Comparison of ENCODE assay signal across 1 cellular context in the genomic region with DNA sequence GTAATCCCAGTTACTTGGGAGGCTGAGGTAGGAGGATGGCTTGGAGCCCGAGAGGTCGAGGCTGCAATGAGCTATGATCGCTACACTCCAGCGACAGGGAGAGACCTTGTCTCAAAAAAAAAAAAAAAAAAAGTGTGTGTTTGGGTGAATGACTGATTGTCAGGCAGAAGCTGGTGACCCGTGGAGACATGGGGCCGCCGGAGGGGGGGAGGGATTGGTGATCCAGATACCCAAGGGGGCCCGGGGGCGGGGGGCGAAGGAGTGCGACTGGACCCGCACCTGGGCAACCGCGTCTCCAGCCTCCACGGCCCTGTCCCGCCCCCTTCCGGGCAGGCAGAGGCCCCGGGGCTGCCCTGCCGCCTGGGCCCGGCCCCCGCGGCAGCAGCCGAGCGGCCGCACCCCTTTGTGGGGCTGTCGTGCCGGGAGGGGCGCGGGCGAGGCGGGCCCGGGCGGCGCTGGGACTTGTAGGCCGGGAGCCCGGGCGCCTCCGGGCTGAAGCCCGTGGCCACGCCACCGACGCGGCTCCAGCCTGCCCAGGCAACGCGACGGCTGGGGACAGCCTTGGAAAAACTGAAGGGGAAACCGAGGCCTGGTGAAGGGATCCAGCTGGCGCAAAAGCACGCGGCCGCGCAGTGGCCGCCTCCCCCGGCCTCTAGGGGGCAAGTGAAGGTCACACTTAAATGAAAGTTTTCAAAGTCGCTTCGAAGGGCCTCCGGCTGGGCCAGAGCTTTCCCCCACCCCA.
TF ChIP-seq lines count a peak whose summit lies in the region.

No MANE protein-coding gene starts in this region.

TF ChIP-seq in HepG2, 621 proteins besides CTCF, POLR2A, EP300 and RAD21 (continued from another document and continues in another):
- TF ChIP-seq ZNF652 (CRISPR knock-in tag; IDR thresholded peaks at IDR 0.05; ENCODE audit: borderline replicate concordance, low read depth) (no peak), RBFOX2 (IDR thresholded peaks at IDR 0.05; ENCODE audit: low read depth, low read length) (peak; percentile 77), POLR2AphosphoS5 (IDR thresholded peaks at IDR 0.05; ENCODE audit: low read depth, low read length) (no peak; the same call in 1 of the 2 replicates), ARNT2 (CRISPR knock-in tag; IDR thresholded peaks at IDR 0.05; ENCODE audit: low read depth) (0 out of 2 replicates have a peak, but pooled peaks have one; percentile 32), ZBTB21 (CRISPR knock-in tag; IDR thresholded peaks at IDR 0.05) (no peak), NFIC (IDR thresholded peaks at IDR 0.05; ENCODE audit: low read length) (no peak), ZFY (CRISPR knock-in tag; IDR thresholded peaks at IDR 0.05) (peak; percentile 79), SAFB2 (CRISPR knock-in tag; IDR thresholded peaks at IDR 0.05; ENCODE audit: borderline replicate concordance, low read depth) (no peak), GABPB1 (CRISPR knock-in tag; IDR thresholded peaks at IDR 0.05) (peak; percentile 38; the same call in 1 of the 2 replicates), ZNF18 (CRISPR knock-in tag; IDR thresholded peaks at IDR 0.05; ENCODE audit: insufficient replicate concordance) (no peak), TCF7L2 (IDR thresholded peaks at IDR 0.05; ENCODE audit: low read depth, low read length) (no peak), ZNF776 (CRISPR knock-in tag; IDR thresholded peaks at IDR 0.05) (no peak), ZSCAN31 (CRISPR knock-in tag; IDR thresholded peaks at IDR 0.05; ENCODE audit: low read depth) (no peak), SMAD1 (CRISPR knock-in tag; IDR thresholded peaks at IDR 0.05; ENCODE audit: borderline replicate concordance, low read depth) (no peak), SAP130 (CRISPR knock-in tag; IDR thresholded peaks at IDR 0.05; ENCODE audit: low read depth) (peak; percentile 54; the same call in 1 of the 2 replicates), ZMYM3 (CRISPR knock-in tag; IDR thresholded peaks at IDR 0.05) (peak; percentile 55; the same call in 1 of the 2 replicates), ZNF362 (CRISPR knock-in tag; IDR thresholded peaks at IDR 0.05; ENCODE audit: borderline replicate concordance) (peak; percentile 56; the same call in 1 of the 2 replicates), HOXA3 (CRISPR knock-in tag; IDR thresholded peaks at IDR 0.05) (peak; percentile 42; the same call in 1 of the 2 replicates), ZNF34 (CRISPR knock-in tag; IDR thresholded peaks at IDR 0.05; ENCODE audit: borderline replicate concordance) (no peak), ZNF766 (CRISPR knock-in tag; IDR thresholded peaks at IDR 0.05; ENCODE audit: borderline replicate concordance) (0 out of 2 replicates have a peak, but pooled peaks have one; percentile 23), GZF1 (CRISPR knock-in tag; IDR thresholded peaks at IDR 0.05) (0 out of 2 replicates have a peak, but pooled peaks have one; percentile 31), YY1 (IDR thresholded peaks at IDR 0.05; ENCODE audit: insufficient read depth, insufficient replicate concordance, low read depth, low read length) (peak; percentile 51), ESRRA (CRISPR knock-in tag; IDR thresholded peaks at IDR 0.05; ENCODE audit: low read depth) (0 out of 2 replicates have a peak, but pooled peaks have one; percentile 25), ZNF337 (CRISPR knock-in tag; IDR thresholded peaks at IDR 0.05; ENCODE audit: borderline replicate concordance, low read depth) (no peak), KDM6A (CRISPR knock-in tag; IDR thresholded peaks at IDR 0.05; ENCODE audit: low read depth) (no peak), CSRNP1 (CRISPR knock-in tag; IDR thresholded peaks at IDR 0.05) (no peak), KLF12 (CRISPR knock-in tag; IDR thresholded peaks at IDR 0.05; ENCODE audit: borderline replicate concordance) (peak; percentile 72; the same call in 1 of the 2 replicates), HNRNPUL1 (IDR thresholded peaks at IDR 0.05; ENCODE audit: low read depth, low read length) (no peak), ZNF563 (CRISPR knock-in tag; IDR thresholded peaks at IDR 0.05) (peak; percentile 62; the same call in 1 of the 2 replicates), ZNF616 (CRISPR knock-in tag; IDR thresholded peaks at IDR 0.05; ENCODE audit: low read depth) (no peak), ZNF687 (CRISPR knock-in tag; IDR thresholded peaks at IDR 0.05) (peak; percentile 75), ARNT (IDR thresholded peaks at IDR 0.05) (no peak), RNF2 (conservative IDR thresholded peaks at IDR 0.05; ENCODE audit: low read depth) (no peak), TAF1 (CRISPR knock-in tag; IDR thresholded peaks at IDR 0.05) (0 out of 2 replicates have a peak, but pooled peaks have one; percentile 20)
- TF ChIP-seq, protein P1, sequence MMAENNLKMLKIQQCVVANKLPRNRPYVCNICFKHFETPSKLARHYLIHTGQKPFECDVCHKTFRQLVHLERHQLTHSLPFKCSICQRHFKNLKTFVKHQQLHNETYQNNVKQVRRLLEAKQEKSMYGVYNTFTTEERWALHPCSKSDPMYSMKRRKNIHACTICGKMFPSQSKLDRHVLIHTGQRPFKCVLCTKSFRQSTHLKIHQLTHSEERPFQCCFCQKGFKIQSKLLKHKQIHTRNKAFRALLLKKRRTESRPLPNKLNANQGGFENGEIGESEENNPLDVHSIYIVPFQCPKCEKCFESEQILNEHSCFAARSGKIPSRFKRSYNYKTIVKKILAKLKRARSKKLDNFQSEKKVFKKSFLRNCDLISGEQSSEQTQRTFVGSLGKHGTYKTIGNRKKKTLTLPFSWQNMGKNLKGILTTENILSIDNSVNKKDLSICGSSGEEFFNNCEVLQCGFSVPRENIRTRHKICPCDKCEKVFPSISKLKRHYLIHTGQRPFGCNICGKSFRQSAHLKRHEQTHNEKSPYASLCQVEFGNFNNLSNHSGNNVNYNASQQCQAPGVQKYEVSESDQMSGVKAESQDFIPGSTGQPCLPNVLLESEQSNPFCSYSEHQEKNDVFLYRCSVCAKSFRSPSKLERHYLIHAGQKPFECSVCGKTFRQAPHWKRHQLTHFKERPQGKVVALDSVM (CRISPR knock-in tag; IDR thresholded peaks at IDR 0.05) = peak; percentile 94
- TF ChIP-seq, protein P2, sequence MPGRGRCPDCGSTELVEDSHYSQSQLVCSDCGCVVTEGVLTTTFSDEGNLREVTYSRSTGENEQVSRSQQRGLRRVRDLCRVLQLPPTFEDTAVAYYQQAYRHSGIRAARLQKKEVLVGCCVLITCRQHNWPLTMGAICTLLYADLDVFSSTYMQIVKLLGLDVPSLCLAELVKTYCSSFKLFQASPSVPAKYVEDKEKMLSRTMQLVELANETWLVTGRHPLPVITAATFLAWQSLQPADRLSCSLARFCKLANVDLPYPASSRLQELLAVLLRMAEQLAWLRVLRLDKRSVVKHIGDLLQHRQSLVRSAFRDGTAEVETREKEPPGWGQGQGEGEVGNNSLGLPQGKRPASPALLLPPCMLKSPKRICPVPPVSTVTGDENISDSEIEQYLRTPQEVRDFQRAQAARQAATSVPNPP (CRISPR knock-in tag; IDR thresholded peaks at IDR 0.05) = no peak
- TF ChIP-seq, protein P3, sequence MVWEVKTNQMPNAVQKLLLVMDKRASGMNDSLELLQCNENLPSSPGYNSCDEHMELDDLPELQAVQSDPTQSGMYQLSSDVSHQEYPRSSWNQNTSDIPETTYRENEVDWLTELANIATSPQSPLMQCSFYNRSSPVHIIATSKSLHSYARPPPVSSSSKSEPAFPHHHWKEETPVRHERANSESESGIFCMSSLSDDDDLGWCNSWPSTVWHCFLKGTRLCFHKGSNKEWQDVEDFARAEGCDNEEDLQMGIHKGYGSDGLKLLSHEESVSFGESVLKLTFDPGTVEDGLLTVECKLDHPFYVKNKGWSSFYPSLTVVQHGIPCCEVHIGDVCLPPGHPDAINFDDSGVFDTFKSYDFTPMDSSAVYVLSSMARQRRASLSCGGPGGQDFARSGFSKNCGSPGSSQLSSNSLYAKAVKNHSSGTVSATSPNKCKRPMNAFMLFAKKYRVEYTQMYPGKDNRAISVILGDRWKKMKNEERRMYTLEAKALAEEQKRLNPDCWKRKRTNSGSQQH (CRISPR knock-in tag; IDR thresholded peaks at IDR 0.05; ENCODE audit: low read depth) = peak; percentile 46; the same call in 1 of the 2 replicates
- TF ChIP-seq, protein P4, sequence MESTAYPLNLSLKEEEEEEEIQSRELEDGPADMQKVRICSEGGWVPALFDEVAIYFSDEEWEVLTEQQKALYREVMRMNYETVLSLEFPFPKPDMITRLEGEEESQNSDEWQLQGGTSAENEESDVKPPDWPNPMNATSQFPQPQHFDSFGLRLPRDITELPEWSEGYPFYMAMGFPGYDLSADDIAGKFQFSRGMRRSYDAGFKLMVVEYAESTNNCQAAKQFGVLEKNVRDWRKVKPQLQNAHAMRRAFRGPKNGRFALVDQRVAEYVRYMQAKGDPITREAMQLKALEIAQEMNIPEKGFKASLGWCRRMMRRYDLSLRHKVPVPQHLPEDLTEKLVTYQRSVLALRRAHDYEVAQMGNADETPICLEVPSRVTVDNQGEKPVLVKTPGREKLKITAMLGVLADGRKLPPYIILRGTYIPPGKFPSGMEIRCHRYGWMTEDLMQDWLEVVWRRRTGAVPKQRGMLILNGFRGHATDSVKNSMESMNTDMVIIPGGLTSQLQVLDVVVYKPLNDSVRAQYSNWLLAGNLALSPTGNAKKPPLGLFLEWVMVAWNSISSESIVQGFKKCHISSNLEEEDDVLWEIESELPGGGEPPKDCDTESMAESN (CRISPR knock-in tag; conservative IDR thresholded peaks at IDR 0.05) = 0 out of 2 replicates have a peak, but pooled peaks have one; percentile 30
- TF ChIP-seq, protein P5, sequence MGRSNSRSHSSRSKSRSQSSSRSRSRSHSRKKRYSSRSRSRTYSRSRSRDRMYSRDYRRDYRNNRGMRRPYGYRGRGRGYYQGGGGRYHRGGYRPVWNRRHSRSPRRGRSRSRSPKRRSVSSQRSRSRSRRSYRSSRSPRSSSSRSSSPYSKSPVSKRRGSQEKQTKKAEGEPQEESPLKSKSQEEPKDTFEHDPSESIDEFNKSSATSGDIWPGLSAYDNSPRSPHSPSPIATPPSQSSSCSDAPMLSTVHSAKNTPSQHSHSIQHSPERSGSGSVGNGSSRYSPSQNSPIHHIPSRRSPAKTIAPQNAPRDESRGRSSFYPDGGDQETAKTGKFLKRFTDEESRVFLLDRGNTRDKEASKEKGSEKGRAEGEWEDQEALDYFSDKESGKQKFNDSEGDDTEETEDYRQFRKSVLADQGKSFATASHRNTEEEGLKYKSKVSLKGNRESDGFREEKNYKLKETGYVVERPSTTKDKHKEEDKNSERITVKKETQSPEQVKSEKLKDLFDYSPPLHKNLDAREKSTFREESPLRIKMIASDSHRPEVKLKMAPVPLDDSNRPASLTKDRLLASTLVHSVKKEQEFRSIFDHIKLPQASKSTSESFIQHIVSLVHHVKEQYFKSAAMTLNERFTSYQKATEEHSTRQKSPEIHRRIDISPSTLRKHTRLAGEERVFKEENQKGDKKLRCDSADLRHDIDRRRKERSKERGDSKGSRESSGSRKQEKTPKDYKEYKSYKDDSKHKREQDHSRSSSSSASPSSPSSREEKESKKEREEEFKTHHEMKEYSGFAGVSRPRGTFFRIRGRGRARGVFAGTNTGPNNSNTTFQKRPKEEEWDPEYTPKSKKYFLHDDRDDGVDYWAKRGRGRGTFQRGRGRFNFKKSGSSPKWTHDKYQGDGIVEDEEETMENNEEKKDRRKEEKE (IDR thresholded peaks at IDR 0.05) = no peak
